In the genomic region with DNA sequence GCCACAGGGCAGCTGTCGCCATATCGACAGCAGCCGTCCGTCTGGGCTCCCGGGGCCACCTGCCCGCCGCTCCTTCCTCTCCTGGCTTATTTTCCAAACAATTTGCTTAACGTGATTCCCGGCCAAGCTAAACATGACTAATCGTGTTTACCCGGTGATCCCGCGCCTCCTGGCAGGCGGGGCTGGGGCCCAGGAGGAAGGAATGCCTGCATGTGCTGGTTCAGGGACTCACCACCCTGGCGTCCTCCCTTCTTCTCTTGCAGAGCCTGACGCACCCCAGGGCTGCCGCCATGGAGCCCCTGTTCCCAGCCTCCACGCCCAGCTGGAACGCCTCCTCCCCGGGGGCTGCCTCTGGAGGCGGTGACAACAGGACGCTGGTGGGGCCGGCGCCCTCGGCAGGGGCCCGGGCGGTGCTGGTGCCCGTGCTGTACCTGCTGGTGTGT, we compare ENCODE assay signal across 1 cellular context.
A peak's percentile ranks its signal among the peaks of the same experiment; 100 is the strongest.
TF ChIP-seq lines count a peak whose summit lies in the region.

No MANE protein-coding gene starts in this region.

TF ChIP-seq in HepG2, 621 proteins besides CTCF, POLR2A, EP300 and RAD21 (continued from another document and continues in another):
- TF ChIP-seq, protein P1, sequence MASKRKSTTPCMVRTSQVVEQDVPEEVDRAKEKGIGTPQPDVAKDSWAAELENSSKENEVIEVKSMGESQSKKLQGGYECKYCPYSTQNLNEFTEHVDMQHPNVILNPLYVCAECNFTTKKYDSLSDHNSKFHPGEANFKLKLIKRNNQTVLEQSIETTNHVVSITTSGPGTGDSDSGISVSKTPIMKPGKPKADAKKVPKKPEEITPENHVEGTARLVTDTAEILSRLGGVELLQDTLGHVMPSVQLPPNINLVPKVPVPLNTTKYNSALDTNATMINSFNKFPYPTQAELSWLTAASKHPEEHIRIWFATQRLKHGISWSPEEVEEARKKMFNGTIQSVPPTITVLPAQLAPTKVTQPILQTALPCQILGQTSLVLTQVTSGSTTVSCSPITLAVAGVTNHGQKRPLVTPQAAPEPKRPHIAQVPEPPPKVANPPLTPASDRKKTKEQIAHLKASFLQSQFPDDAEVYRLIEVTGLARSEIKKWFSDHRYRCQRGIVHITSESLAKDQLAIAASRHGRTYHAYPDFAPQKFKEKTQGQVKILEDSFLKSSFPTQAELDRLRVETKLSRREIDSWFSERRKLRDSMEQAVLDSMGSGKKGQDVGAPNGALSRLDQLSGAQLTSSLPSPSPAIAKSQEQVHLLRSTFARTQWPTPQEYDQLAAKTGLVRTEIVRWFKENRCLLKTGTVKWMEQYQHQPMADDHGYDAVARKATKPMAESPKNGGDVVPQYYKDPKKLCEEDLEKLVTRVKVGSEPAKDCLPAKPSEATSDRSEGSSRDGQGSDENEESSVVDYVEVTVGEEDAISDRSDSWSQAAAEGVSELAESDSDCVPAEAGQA (IDR thresholded peaks at IDR 0.05; ENCODE audit: low read depth) = no peak; the same call in 1 of the 2 replicates
- TF ChIP-seq, protein P1 (CRISPR knock-in tag; IDR thresholded peaks at IDR 0.05; ENCODE audit: borderline replicate concordance) = 0 out of 2 replicates have a peak, but pooled peaks have one; percentile 67
- TF ChIP-seq TCF7L2 (IDR thresholded peaks at IDR 0.05; ENCODE audit: low read depth, low read length) (no peak), TCF12 (IDR thresholded peaks at IDR 0.05) (no peak), TCF12 (CRISPR knock-in tag; IDR thresholded peaks at IDR 0.05) (0 out of 2 replicates have a peak, but pooled peaks have one; percentile 64), PCBP1 (IDR thresholded peaks at IDR 0.05; ENCODE audit: borderline replicate concordance, low read depth, low read length) (no peak), MEF2D (CRISPR knock-in tag; IDR thresholded peaks at IDR 0.05) (peak; percentile 87), STAG1 (CRISPR knock-in tag; IDR thresholded peaks at IDR 0.05) (no peak), KLF16 (CRISPR knock-in tag; IDR thresholded peaks at IDR 0.05) (peak in 1 of 2 experiments; percentile 86; a peak in 2 of 4 replicates), KLF6 (CRISPR knock-in tag; IDR thresholded peaks at IDR 0.05) (peak; percentile 39; the same call in 1 of the 2 replicates), HNRNPL (IDR thresholded peaks at IDR 0.05; ENCODE audit: low read depth, low read length) (peak; percentile 72), ZNF572 (CRISPR knock-in tag; IDR thresholded peaks at IDR 0.05) (no peak), NFIC (IDR thresholded peaks at IDR 0.05; ENCODE audit: low read length) (0 out of 2 replicates have a peak, but pooled peaks have one; percentile 30), HMGA1 (CRISPR knock-in tag; conservative IDR thresholded peaks at IDR 0.05) (no peak), ZNF484 (CRISPR knock-in tag; IDR thresholded peaks at IDR 0.05; ENCODE audit: borderline replicate concordance, low read depth) (no peak), ZNF292 (CRISPR knock-in tag; IDR thresholded peaks at IDR 0.05; ENCODE audit: borderline replicate concordance, low read depth) (peak; percentile 47; the same call in 1 of the 2 replicates), FOXA3 (CRISPR knock-in tag; IDR thresholded peaks at IDR 0.05) (peak; percentile 97), GTF3A (CRISPR knock-in tag; conservative IDR thresholded peaks at IDR 0.05) (no peak), ZNF773 (CRISPR knock-in tag; IDR thresholded peaks at IDR 0.05; ENCODE audit: borderline replicate concordance) (no peak), SNAI1 (CRISPR knock-in tag; IDR thresholded peaks at IDR 0.05; ENCODE audit: borderline replicate concordance) (0 out of 2 replicates have a peak, but pooled peaks have one; percentile 56), ZNF670 (CRISPR knock-in tag; IDR thresholded peaks at IDR 0.05; ENCODE audit: borderline replicate concordance) (peak; percentile 78; the same call in 1 of the 2 replicates), ZNF891 (CRISPR knock-in tag; IDR thresholded peaks at IDR 0.05) (no peak), ZNF83 (CRISPR knock-in tag; IDR thresholded peaks at IDR 0.05; ENCODE audit: borderline replicate concordance) (no peak), ZNF207 (IDR thresholded peaks at IDR 0.05; ENCODE audit: borderline replicate concordance) (no peak), PCBP2 (optimal IDR thresholded peaks at IDR 0.05; ENCODE audit: low read depth, low read length, poor library complexity, severe bottlenecking) (no peak), SSRP1 (CRISPR knock-in tag; IDR thresholded peaks at IDR 0.05) (no peak), MEIS1 (CRISPR knock-in tag; IDR thresholded peaks at IDR 0.05; ENCODE audit: borderline replicate concordance) (no peak), ZNF577 (CRISPR knock-in tag; IDR thresholded peaks at IDR 0.05; ENCODE audit: borderline replicate concordance, low read depth) (no peak), FOXA1 (IDR thresholded peaks at IDR 0.05) (0 out of 2 replicates have a peak, but pooled peaks have one; percentile 10), FOXA1 (CRISPR knock-in tag; IDR thresholded peaks at IDR 0.05) (peak; percentile 96), CHD2 (IDR thresholded peaks at IDR 0.05; ENCODE audit: low read depth, low read length) (no peak)
- TF ChIP-seq, protein P2, sequence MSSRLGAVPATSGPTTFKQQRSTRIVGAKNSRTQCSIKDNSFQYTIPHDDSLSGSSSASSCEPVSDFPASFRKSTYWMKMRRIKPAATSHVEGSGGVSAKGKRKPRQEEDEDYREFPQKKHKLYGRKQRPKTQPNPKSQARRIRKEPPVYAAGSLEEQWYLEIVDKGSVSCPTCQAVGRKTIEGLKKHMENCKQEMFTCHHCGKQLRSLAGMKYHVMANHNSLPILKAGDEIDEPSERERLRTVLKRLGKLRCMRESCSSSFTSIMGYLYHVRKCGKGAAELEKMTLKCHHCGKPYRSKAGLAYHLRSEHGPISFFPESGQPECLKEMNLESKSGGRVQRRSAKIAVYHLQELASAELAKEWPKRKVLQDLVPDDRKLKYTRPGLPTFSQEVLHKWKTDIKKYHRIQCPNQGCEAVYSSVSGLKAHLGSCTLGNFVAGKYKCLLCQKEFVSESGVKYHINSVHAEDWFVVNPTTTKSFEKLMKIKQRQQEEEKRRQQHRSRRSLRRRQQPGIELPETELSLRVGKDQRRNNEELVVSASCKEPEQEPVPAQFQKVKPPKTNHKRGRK (CRISPR knock-in tag; IDR thresholded peaks at IDR 0.05) = no peak
- TF ChIP-seq, protein P3, sequence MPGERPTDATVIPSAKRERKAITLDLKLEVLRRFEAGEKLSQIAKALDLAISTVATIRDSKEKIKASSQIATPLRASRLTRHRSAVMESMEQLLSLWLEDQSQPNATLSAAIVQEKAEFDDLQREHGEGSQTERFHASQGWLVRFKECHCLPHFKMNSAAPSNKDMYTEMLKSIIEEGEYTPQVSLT (CRISPR knock-in tag; IDR thresholded peaks at IDR 0.05; ENCODE audit: borderline replicate concordance, low read depth) = no peak
- TF ChIP-seq, protein P4, sequence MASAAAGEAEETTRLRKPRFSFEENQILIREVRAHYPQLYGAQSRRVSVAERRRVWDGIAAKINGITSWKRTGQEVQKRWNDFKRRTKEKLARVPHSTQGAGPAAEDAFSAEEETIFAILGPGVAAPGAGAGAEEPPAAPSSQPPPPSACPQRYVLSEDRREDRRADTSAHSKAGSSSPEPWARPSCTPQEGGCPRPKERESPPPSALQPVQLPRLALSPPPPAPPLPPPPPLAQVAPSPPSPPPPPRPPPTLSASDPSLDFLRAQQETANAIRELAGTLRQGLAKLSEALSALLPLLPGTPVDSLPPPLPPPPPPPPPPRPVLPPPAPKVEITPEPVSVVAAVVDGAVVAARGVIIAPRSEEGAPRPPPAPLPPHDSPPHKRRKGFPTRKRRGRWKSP (CRISPR knock-in tag; IDR thresholded peaks at IDR 0.05) = peak; percentile 85
- TF ChIP-seq, protein P5, sequence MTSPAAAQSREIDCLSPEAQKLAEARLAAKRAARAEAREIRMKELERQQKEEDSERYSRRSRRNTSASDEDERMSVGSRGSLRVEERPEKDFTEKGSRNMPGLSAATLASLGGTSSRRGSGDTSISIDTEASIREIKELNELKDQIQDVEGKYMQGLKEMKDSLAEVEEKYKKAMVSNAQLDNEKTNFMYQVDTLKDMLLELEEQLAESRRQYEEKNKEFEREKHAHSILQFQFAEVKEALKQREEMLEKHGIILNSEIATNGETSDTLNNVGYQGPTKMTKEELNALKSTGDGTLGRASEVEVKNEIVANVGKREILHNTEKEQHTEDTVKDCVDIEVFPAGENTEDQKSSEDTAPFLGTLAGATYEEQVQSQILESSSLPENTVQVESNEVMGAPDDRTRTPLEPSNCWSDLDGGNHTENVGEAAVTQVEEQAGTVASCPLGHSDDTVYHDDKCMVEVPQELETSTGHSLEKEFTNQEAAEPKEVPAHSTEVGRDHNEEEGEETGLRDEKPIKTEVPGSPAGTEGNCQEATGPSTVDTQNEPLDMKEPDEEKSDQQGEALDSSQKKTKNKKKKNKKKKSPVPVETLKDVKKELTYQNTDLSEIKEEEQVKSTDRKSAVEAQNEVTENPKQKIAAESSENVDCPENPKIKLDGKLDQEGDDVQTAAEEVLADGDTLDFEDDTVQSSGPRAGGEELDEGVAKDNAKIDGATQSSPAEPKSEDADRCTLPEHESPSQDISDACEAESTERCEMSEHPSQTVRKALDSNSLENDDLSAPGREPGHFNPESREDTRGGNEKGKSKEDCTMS (CRISPR knock-in tag; conservative IDR thresholded peaks at IDR 0.05) = no peak
- TF ChIP-seq, protein P6, sequence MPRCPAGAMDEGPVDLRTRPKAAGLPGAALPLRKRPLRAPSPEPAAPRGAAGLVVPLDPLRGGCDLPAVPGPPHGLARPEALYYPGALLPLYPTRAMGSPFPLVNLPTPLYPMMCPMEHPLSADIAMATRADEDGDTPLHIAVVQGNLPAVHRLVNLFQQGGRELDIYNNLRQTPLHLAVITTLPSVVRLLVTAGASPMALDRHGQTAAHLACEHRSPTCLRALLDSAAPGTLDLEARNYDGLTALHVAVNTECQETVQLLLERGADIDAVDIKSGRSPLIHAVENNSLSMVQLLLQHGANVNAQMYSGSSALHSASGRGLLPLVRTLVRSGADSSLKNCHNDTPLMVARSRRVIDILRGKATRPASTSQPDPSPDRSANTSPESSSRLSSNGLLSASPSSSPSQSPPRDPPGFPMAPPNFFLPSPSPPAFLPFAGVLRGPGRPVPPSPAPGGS (CRISPR knock-in tag; IDR thresholded peaks at IDR 0.05) = peak; percentile 78
- TF ChIP-seq, protein P7, sequence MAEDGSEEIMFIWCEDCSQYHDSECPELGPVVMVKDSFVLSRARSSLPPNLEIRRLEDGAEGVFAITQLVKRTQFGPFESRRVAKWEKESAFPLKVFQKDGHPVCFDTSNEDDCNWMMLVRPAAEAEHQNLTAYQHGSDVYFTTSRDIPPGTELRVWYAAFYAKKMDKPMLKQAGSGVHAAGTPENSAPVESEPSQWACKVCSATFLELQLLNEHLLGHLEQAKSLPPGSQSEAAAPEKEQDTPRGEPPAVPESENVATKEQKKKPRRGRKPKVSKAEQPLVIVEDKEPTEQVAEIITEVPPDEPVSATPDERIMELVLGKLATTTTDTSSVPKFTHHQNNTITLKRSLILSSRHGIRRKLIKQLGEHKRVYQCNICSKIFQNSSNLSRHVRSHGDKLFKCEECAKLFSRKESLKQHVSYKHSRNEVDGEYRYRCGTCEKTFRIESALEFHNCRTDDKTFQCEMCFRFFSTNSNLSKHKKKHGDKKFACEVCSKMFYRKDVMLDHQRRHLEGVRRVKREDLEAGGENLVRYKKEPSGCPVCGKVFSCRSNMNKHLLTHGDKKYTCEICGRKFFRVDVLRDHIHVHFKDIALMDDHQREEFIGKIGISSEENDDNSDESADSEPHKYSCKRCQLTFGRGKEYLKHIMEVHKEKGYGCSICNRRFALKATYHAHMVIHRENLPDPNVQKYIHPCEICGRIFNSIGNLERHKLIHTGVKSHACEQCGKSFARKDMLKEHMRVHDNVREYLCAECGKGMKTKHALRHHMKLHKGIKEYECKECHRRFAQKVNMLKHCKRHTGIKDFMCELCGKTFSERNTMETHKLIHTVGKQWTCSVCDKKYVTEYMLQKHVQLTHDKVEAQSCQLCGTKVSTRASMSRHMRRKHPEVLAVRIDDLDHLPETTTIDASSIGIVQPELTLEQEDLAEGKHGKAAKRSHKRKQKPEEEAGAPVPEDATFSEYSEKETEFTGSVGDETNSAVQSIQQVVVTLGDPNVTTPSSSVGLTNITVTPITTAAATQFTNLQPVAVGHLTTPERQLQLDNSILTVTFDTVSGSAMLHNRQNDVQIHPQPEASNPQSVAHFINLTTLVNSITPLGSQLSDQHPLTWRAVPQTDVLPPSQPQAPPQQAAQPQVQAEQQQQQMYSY (CRISPR knock-in tag; IDR thresholded peaks at IDR 0.05) = no peak
- TF ChIP-seq, protein P8, sequence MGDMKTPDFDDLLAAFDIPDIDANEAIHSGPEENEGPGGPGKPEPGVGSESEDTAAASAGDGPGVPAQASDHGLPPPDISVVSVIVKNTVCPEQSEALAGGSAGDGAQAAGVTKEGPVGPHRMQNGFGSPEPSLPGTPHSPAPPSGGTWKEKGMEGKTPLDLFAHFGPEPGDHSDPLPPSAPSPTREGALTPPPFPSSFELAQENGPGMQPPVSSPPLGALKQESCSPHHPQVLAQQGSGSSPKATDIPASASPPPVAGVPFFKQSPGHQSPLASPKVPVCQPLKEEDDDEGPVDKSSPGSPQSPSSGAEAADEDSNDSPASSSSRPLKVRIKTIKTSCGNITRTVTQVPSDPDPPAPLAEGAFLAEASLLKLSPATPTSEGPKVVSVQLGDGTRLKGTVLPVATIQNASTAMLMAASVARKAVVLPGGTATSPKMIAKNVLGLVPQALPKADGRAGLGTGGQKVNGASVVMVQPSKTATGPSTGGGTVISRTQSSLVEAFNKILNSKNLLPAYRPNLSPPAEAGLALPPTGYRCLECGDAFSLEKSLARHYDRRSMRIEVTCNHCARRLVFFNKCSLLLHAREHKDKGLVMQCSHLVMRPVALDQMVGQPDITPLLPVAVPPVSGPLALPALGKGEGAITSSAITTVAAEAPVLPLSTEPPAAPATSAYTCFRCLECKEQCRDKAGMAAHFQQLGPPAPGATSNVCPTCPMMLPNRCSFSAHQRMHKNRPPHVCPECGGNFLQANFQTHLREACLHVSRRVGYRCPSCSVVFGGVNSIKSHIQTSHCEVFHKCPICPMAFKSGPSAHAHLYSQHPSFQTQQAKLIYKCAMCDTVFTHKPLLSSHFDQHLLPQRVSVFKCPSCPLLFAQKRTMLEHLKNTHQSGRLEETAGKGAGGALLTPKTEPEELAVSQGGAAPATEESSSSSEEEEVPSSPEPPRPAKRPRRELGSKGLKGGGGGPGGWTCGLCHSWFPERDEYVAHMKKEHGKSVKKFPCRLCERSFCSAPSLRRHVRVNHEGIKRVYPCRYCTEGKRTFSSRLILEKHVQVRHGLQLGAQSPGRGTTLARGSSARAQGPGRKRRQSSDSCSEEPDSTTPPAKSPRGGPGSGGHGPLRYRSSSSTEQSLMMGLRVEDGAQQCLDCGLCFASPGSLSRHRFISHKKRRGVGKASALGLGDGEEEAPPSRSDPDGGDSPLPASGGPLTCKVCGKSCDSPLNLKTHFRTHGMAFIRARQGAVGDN (CRISPR knock-in tag; IDR thresholded peaks at IDR 0.05) = peak; percentile 98
